In genomic region chr16:1929105-1929504, GRCh38 we compare ENCODE assay signal across 8 cellular contexts. TPM values are rescaled to one million over a fixed set of nuclear protein-coding genes. Genes with fewer than 3 reads are reported as not detected.
DNase-seq lines count a peak whose midpoint lies in the region; ATAC-seq and TF ChIP-seq lines count a peak whose summit lies in the region.

No MANE protein-coding gene starts in this region.

- peak overlapping the region; percentile 66 for H3K4me2 ChIP-seq in PC-9

- no peaks in the 10 kb centered on the region for H3K9me3 Mint-ChIP-seq in CD8-positive, alpha-beta T cell
- H3K9me3 Mint-ChIP-seq in effector memory CD8-positive, alpha-beta T cell = no peaks in the 10 kb centered on the region
- H3K9me3 Mint-ChIP-seq in naive thymus-derived CD4-positive, alpha-beta T cell = no peaks in the 10 kb centered on the region

- ATAC-seq in CD8-positive, alpha-beta T cell = peak; percentile 12
- ATAC-seq in effector memory CD8-positive, alpha-beta T cell (replicated peaks) = peak; percentile 11
- ATAC-seq in naive thymus-derived CD4-positive, alpha-beta T cell = peak; percentile 5
- ATAC-seq in HG03571 (IDR thresholded peaks at IDR 0.05; ENCODE audit: unreplicated experiment) (no peak), GM21526 (IDR thresholded peaks at IDR 0.05; ENCODE audit: low FRiP score, unreplicated experiment) (no peak)

- H3K36me3 ChIP-seq in CD8-positive, alpha-beta T cell (ENCODE audit: insufficient read depth, low read length) = no peaks in the 10 kb centered on the region
- H3K36me3 ChIP-seq in HAP-1 (replicated peaks) = no peaks in the 10 kb centered on the region
- no peaks in the 10 kb centered on the region for H3K36me3 ChIP-seq in PC-9 (ENCODE audit: low read depth)
- no peaks in the 10 kb centered on the region for H3K36me3 ChIP-seq in naive thymus-derived CD4-positive, alpha-beta T cell (ENCODE audit: control insufficient read depth in 2 of 3, insufficient read depth in 3 of 3, low read length in 3 of 3)

- no peaks in the 10 kb centered on the region for H3K4me1 ChIP-seq in CD8-positive, alpha-beta T cell (ENCODE audit: insufficient read depth, low read length)
- H3K4me1 ChIP-seq in HAP-1 (peaks cover 3% of the 10 kb centered on the region; the same call in 1 of the 2 replicates), PC-9 (replicated peaks; ENCODE audit: insufficient read depth) (peaks cover 2% of the 10 kb centered on the region; the same call in 1 of the 2 replicates)
- no peaks in the 10 kb centered on the region for H3K4me1 ChIP-seq in naive thymus-derived CD4-positive, alpha-beta T cell (ENCODE audit: control insufficient read depth in 2 of 2, insufficient read depth in 2 of 2, low read length in 2 of 2)

- no peak overlapping the region for H3K27ac ChIP-seq in CD8-positive, alpha-beta T cell (ENCODE audit: low read depth, low read length)
- no peak overlapping the region for H3K27ac ChIP-seq in PC-9
- H3K27ac ChIP-seq in naive thymus-derived CD4-positive, alpha-beta T cell (ENCODE audit: low read depth, low read length) = peak overlapping the region; percentile 64

- CTCF ChIA-PET in CD8-positive, alpha-beta T cell (lab: Charles Lee) = interaction anchor here (0.8 to 2.1 kb wide), 12 partner anchors 12 to 266 kb away, joined by 3 to 8 read pairs (median 4); no protein-coding TSS in a partner anchor
- CTCF ChIA-PET in PC-9 (lab: Charles Lee) = interaction anchor here (0.5 to 1.0 kb wide), 8 partner anchors 27 to 226 kb away, joined by 3 to 8 read pairs (median 4); partner anchors contain the start of gene TRAF7
- CTCF ChIA-PET in naive thymus-derived CD4-positive, alpha-beta T cell (lab: Charles Lee) = interaction anchor here (0.7 to 1.7 kb wide), 4 partner anchors 8 to 360 kb away, joined by 3 to 7 read pairs (median 4); no protein-coding TSS in a partner anchor

- H3K36me3 Mint-ChIP-seq in CD8-positive, alpha-beta T cell = no peaks in the 10 kb centered on the region
- H3K36me3 Mint-ChIP-seq in effector memory CD8-positive, alpha-beta T cell (ENCODE audit: insufficient read depth) = peaks cover 2% of the 10 kb centered on the region
- H3K36me3 Mint-ChIP-seq in naive thymus-derived CD4-positive, alpha-beta T cell = no peaks in the 10 kb centered on the region

- H4K20me1 ChIP-seq in PC-9 (ENCODE audit: insufficient read depth) = no peaks in the 10 kb centered on the region

- BruUV-seq in PC-9 (replicated peaks; lab: Mats Ljungman, UMichigan) = no TSS peak

- H3K27me3 ChIP-seq in CD8-positive, alpha-beta T cell (ENCODE audit: insufficient read depth, low read length) = no peaks in the 10 kb centered on the region
- H3K27me3 ChIP-seq in HAP-1 (ENCODE audit: low read depth) (no peaks in the 10 kb centered on the region), PC-9 (ENCODE audit: insufficient read depth, low read depth) (no peaks in the 10 kb centered on the region)
- no peaks in the 10 kb centered on the region for H3K27me3 ChIP-seq in naive thymus-derived CD4-positive, alpha-beta T cell (ENCODE audit: control insufficient read depth in 2 of 2, insufficient read depth in 2 of 2, low read length in 2 of 2)

- H3K79me2 ChIP-seq in PC-9 (ENCODE audit: low read depth) = no peaks in the 10 kb centered on the region

- peak overlapping the region; percentile 41 for H3K4me3 ChIP-seq in CD8-positive, alpha-beta T cell (ENCODE audit: low read depth, low read length)
- H3K4me3 ChIP-seq in HAP-1 (peak overlapping the region; percentile 26), PC-9 (peak overlapping the region; percentile 67)
- H3K4me3 ChIP-seq in naive thymus-derived CD4-positive, alpha-beta T cell (ENCODE audit: low read length) = peak overlapping the region; percentile 48

- intact Hi-C loops in CD8-positive, alpha-beta T cell (cut with DNase I, micrococcal nuclease) = loop anchor here (1.0 to 10.0 kb wide), 6 partner anchors 14 to 156 kb away; partner anchors contain the start of genes MRPS34 (in 2 of the 2), EME2 (in 1 of the 2), MSRB1 (in 1 of the 2) and NME3 (in 1 of the 2)
- intact Hi-C loops in PC-9 (cut with micrococcal nuclease; ENCODE audit: unreplicated experiment) = loop anchor here (1.0 to 2.0 kb wide), 2 partner anchors 59 to 62 kb away; no protein-coding TSS in a partner anchor
- intact Hi-C loops in naive thymus-derived CD4-positive, alpha-beta T cell (cut with micrococcal nuclease) = loop anchor here (1.0 to 10.0 kb wide), 6 partner anchors 14 to 404 kb away; partner anchors contain the start of genes HAGH (in 1 of the 2), MRPS34 (in 1 of the 2) and MSRB1 (in 1 of the 2)

- in situ Hi-C loops in HAP-1 (cut with MboI; ENCODE audit: low sequenced_read_pairs) = no loop called here

- peaks cover 2% of the 10 kb centered on the region for H3K4me1 Mint-ChIP-seq in CD8-positive, alpha-beta T cell (ENCODE audit: low read depth)
- H3K4me1 Mint-ChIP-seq in effector memory CD8-positive, alpha-beta T cell (ENCODE audit: low read depth in 2 of 2) = peaks cover 0 to 2% of the 10 kb centered on the region in 2 donors
- H3K4me1 Mint-ChIP-seq in naive thymus-derived CD4-positive, alpha-beta T cell = peaks cover 2 to 8% (median 4%) of the 10 kb centered on the region in 7 donors

- H3F3A ChIP-seq in PC-9 (ENCODE audit: insufficient read depth, low read depth) = peaks cover 4% of the 10 kb centered on the region; the same call in 1 of the 2 replicates

- no peaks in the 10 kb centered on the region for H3K9me2 ChIP-seq in PC-9 (ENCODE audit: insufficient read depth)

- no peak for TF ChIP-seq CTCF in CD8-positive, alpha-beta T cell (IDR thresholded peaks at IDR 0.05)
- no peak for TF ChIP-seq CTCF in PC-9 (conservative IDR thresholded peaks at IDR 0.05)

- POLR2A ChIA-PET in CD8-positive, alpha-beta T cell (lab: Charles Lee) = interaction anchor here (0.9 to 1.3 kb wide), 2 partner anchors 147 to 223 kb away, joined by 3 read pairs; partner anchors contain the start of genes MAPK8IP3, NUBP2 and SPSB3
- POLR2A ChIA-PET in PC-9 (lab: Charles Lee; ENCODE audit: unreplicated experiment) = interaction anchor here (0.6 to 0.7 kb wide), 2 partner anchors 27 to 146 kb away, joined by 4 to 9 read pairs; partner anchors contain the start of gene NUBP2
- POLR2A ChIA-PET in naive thymus-derived CD4-positive, alpha-beta T cell (lab: Charles Lee) = interaction anchor here (0.9 to 1.5 kb wide), 5 partner anchors 13 to 226 kb away, joined by 3 to 11 read pairs (median 3); partner anchors contain the start of genes NUBP2, RPS2, SPSB3 and TRAF7

- no peaks in the 10 kb centered on the region for H3K27me3 Mint-ChIP-seq in CD8-positive, alpha-beta T cell (ENCODE audit: low read depth)
- H3K27me3 Mint-ChIP-seq in effector memory CD8-positive, alpha-beta T cell = peaks cover 5 to 25% of the 10 kb centered on the region in 2 donors
- H3K27me3 Mint-ChIP-seq in naive thymus-derived CD4-positive, alpha-beta T cell = peaks cover 0 to 10% (median 5%) of the 10 kb centered on the region in 5 donors

- no peak overlapping the region for H3K27ac Mint-ChIP-seq in CD8-positive, alpha-beta T cell
- no peak overlapping the region for H3K27ac Mint-ChIP-seq in effector memory CD8-positive, alpha-beta T cell
- peak overlapping the region in 8 of 9 donors; percentile 34 to 90 (median 69) for H3K27ac Mint-ChIP-seq in naive thymus-derived CD4-positive, alpha-beta T cell

- no peaks in the 10 kb centered on the region for H3K9me3 ChIP-seq in CD8-positive, alpha-beta T cell (ENCODE audit: low read length)
- H3K9me3 ChIP-seq in HAP-1 = no peaks in the 10 kb centered on the region
- no peaks in the 10 kb centered on the region for H3K9me3 ChIP-seq in PC-9 (ENCODE audit: insufficient read depth, low read depth)
- no peaks in the 10 kb centered on the region for H3K9me3 ChIP-seq in naive thymus-derived CD4-positive, alpha-beta T cell (ENCODE audit: control insufficient read depth in 2 of 3, low read length in 3 of 3)

- DNase-seq in CD8-positive, alpha-beta T cell = peak in 1 of 7 experiments; percentile 54
- peak in 1 of 2 experiments; percentile 64 for DNase-seq in HAP-1 (ENCODE audit: low spot score in 2 of 2)
- DNase-seq in PC-9 = peak in 1 of 2 experiments; percentile 42
- DNase-seq in effector memory CD8-positive, alpha-beta T cell = no peak
- peak in 1 of 9 donors; percentile 14 for DNase-seq in naive thymus-derived CD4-positive, alpha-beta T cell
- no peak for DNase-seq in NCI-H510A treated with DMSO at 0.1 percent for 48 hours (lab: John Stamatoyannopoulos, UW)

- peak overlapping the region; percentile 94 for H2AFZ ChIP-seq in PC-9

- H3K4me3 Mint-ChIP-seq in CD8-positive, alpha-beta T cell = peak overlapping the region; percentile 82
- peak overlapping the region; percentile 66 to 73 for H3K4me3 Mint-ChIP-seq in effector memory CD8-positive, alpha-beta T cell
- peak overlapping the region; percentile 72 to 89 (median 76) for H3K4me3 Mint-ChIP-seq in naive thymus-derived CD4-positive, alpha-beta T cell

RNA-seq across cellular contexts. Expression of gene HS3ST6, which starts 10.9 kb away (rescaled TPM):
- not detected for total RNA-seq in CD8-positive, alpha-beta T cell
- total RNA-seq in PC-9 (2021) = not detected in 2 replicates
- not detected for total RNA-seq in naive thymus-derived CD4-positive, alpha-beta T cell
- not detected for polyA plus RNA-seq in naive thymus-derived CD4-positive, alpha-beta T cell

RNA-seq across cellular contexts. Expression of gene MSRB1, which starts 13.9 kb away (rescaled TPM):
- total RNA-seq in CD8-positive, alpha-beta T cell = 1 to 10 TPM; 1.9 to 3.0 TPM
- total RNA-seq in PC-9 (2021) = 49.4 and 54.9 TPM in 2 replicates
- total RNA-seq in naive thymus-derived CD4-positive, alpha-beta T cell = 10 to 100 TPM in 2 of 5 experiments, 1 to 10 TPM in 3; 5.5 to 27.0 (median 8.2) TPM
- polyA plus RNA-seq in naive thymus-derived CD4-positive, alpha-beta T cell = 10 to 100 TPM; 15.6 to 15.8 TPM

RNA-seq across cellular contexts. Expression of gene RPL3L, which starts 25.4 kb away (rescaled TPM):
- not detected for total RNA-seq in CD8-positive, alpha-beta T cell
- 0.44 TPM in 1 of 2 replicates, not detected in the other for total RNA-seq in PC-9 (2021)
- total RNA-seq in naive thymus-derived CD4-positive, alpha-beta T cell = not detected
- polyA plus RNA-seq in naive thymus-derived CD4-positive, alpha-beta T cell = not detected

RNA-seq across cellular contexts. Expression of gene NDUFB10, which starts 30.2 kb away (rescaled TPM):
- total RNA-seq in CD8-positive, alpha-beta T cell = 10 to 100 TPM; 36.2 to 38.4 TPM
- total RNA-seq in PC-9 (2021) = 181 and 190 TPM in 2 replicates
- 100 to 1,000 TPM in 1 of 5 experiments, 10 to 100 TPM in 4; 40.0 to 114 (median 71.1) TPM for total RNA-seq in naive thymus-derived CD4-positive, alpha-beta T cell
- 100 to 1,000 TPM; 166 to 180 TPM for polyA plus RNA-seq in naive thymus-derived CD4-positive, alpha-beta T cell

RNA-seq across cellular contexts. Expression of gene RPS2, which starts 35.5 kb away (rescaled TPM):
- total RNA-seq in CD8-positive, alpha-beta T cell = 1,000 to 10,000 TPM; 4,060 to 4,094 TPM
- 3,808 and 4,468 TPM in 2 replicates for total RNA-seq in PC-9 (2021)
- total RNA-seq in naive thymus-derived CD4-positive, alpha-beta T cell = 1,000 to 10,000 TPM; 2,562 to 3,376 (median 2,918) TPM
- polyA plus RNA-seq in naive thymus-derived CD4-positive, alpha-beta T cell = 1,000 to 10,000 TPM; 7,065 to 7,254 TPM

Comparison
In these comparisons a context has a peak if more than half of its experiments do, and no peak if none do; other contexts are left out.
1. ATAC-seq: peak in CD8-positive, alpha-beta T cell (single experiment), effector memory CD8-positive, alpha-beta T cell (single experiment) and naive thymus-derived CD4-positive, alpha-beta T cell (single experiment); none in HG03571 (single experiment) and GM21526 (single experiment).
2. H3K27ac Mint-ChIP-seq: peak in naive thymus-derived CD4-positive, alpha-beta T cell (8 of 9); none in CD8-positive, alpha-beta T cell (single experiment) and effector memory CD8-positive, alpha-beta T cell (0 of 2).
3. Peak in every context shown above with its lines, with median percentiles within 50 percentile points of each other: H3K4me3 ChIP-seq and H3K4me3 Mint-ChIP-seq.